Comparison of ENCODE assay signal across 8 cellular contexts in the genomic region with DNA sequence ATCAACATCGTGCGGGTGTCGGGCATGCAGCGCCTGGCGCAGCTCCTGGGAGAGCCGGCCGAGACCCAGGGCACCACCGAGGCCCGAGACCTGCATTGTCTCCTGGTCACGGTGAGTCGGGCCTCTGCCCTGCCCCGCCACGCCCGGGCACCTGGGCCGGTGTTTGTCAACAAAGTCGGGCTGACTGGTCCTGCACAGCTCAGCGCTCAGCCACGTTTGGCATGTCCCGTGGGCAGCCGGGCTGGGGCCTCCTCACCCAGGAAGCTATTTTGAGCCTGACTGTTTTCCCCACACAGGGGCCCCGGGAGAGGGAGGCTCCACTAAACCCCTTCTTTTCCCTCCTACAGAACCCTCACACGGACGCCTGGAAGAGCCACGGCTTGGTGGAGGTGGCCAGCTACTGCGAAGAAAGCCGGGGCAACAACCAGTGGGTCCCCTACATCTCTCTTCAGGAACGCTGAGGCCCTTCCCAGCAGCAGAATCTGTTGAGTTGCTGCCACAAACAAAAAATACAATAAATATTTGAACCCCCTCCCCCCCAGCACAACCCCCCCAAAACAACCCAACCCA. TPM values are rescaled to one million over a fixed set of nuclear protein-coding genes. Genes with fewer than 3 reads are reported as not detected.
DNase-seq lines count a peak whose midpoint lies in the region; ATAC-seq, FAIRE-seq and TF ChIP-seq lines count a peak whose summit lies in the region.

No MANE protein-coding gene starts in this region.

- TF ChIP-seq CTCF in foreskin keratinocyte (conservative IDR thresholded peaks at IDR 0.05): no peak
- TF ChIP-seq CTCF in osteocyte (IDR thresholded peaks at IDR 0.05): no peak

- peak overlapping the region; percentile 98 for H3K27ac Mint-ChIP-seq in activated T-cell treated with anti-CD3 and anti-CD28 coated beads, Interleukin-2, amount 50 U/mL, for 72 hours
- H3K27ac Mint-ChIP-seq in osteocyte (ENCODE audit: unreplicated experiment): peak overlapping the region; percentile 95

- no peaks in the 10 kb centered on the region for H3K27me3 Mint-ChIP-seq in activated T-cell treated with anti-CD3 and anti-CD28 coated beads, Interleukin-2, amount 50 U/mL, for 72 hours (ENCODE audit: low read depth)
- no peaks in the 10 kb centered on the region for H3K27me3 Mint-ChIP-seq in osteocyte (ENCODE audit: unreplicated experiment)

- H3K4me3 Mint-ChIP-seq in activated T-cell treated with anti-CD3 and anti-CD28 coated beads, Interleukin-2, amount 50 U/mL, for 72 hours: peak overlapping the region; percentile 97 to 99
- peak overlapping the region; percentile 99 for H3K4me3 Mint-ChIP-seq in osteocyte (ENCODE audit: unreplicated experiment)

- ATAC-seq in activated T-cell treated with anti-CD3 and anti-CD28 coated beads, Interleukin-2, amount 50 U/mL, for 72 hours (replicated peaks in 1 of 2): no peak
- ATAC-seq in foreskin keratinocyte (no peak), HG03378 (IDR thresholded peaks at IDR 0.05; ENCODE audit: unreplicated experiment) (no peak)

- peak; percentile 58 for DNase-seq in NK-92 treated with Interleukin-12 subunit alpha and Interleukin-12 subunit beta, amount 100 ng/mL, for 24 hours (lab: John Stamatoyannopoulos, UW)
- DNase-seq in NK-92 (lab: John Stamatoyannopoulos, UW; ENCODE audit: unreplicated experiment) (no peak), foreskin keratinocyte (peak in 1 of 2 donors; percentile 56), osteocyte (ENCODE audit: extremely low spot score, unreplicated experiment) (no peak), cerebellar cortex (ENCODE audit: low spot score) (no peak), GM12891 (ENCODE audit: insufficient read length, low spot score) (no peak)
- DNase-seq in activated T-cell treated with anti-CD3 and anti-CD28 coated beads, Interleukin-2, amount 50 U/mL, for 72 hours: peak; percentile 47 to 56

- H3K36me3 Mint-ChIP-seq in activated T-cell treated with anti-CD3 and anti-CD28 coated beads, Interleukin-2, amount 50 U/mL, for 72 hours (ENCODE audit: insufficient read depth in 2 of 2): peaks cover 20 to 22% of the 10 kb centered on the region in 2 donors
- H3K36me3 Mint-ChIP-seq in osteocyte (ENCODE audit: unreplicated experiment): peaks cover 20% of the 10 kb centered on the region

- no peaks in the 10 kb centered on the region for H3K27me3 ChIP-seq in foreskin keratinocyte

- no peak for TF ChIP-seq POLR2A in GM12891 (IDR thresholded peaks at IDR 0.05; ENCODE audit: low read depth, low read length)

- H3K9me3 Mint-ChIP-seq in activated T-cell treated with anti-CD3 and anti-CD28 coated beads, Interleukin-2, amount 50 U/mL, for 72 hours: no peaks in the 10 kb centered on the region
- no peaks in the 10 kb centered on the region for H3K9me3 Mint-ChIP-seq in osteocyte (ENCODE audit: unreplicated experiment)

- H3K4me1 Mint-ChIP-seq in activated T-cell treated with anti-CD3 and anti-CD28 coated beads, Interleukin-2, amount 50 U/mL, for 72 hours (ENCODE audit: low read depth): peaks cover 5% of the 10 kb centered on the region
- peaks cover 29% of the 10 kb centered on the region for H3K4me1 Mint-ChIP-seq in osteocyte (ENCODE audit: unreplicated experiment)

- H3K27ac ChIP-seq in foreskin keratinocyte: peak overlapping the region; percentile 38

- no peak for FAIRE-seq in GM12891 (lab: Jason Lieb, UNC)

- peaks cover 5% of the 10 kb centered on the region for H3K4me1 ChIP-seq in foreskin keratinocyte

TF ChIP-seq in GM12891, 5 proteins besides CTCF, POLR2A, EP300 and RAD21:
- TF ChIP-seq POU2F2 (IDR thresholded peaks at IDR 0.05; ENCODE audit: low read depth, low read length) (no peak), POLR2AphosphoS5 (IDR thresholded peaks at IDR 0.05; ENCODE audit: low read depth, low read length) (no peak), TAF1 (IDR thresholded peaks at IDR 0.05; ENCODE audit: low read depth, low read length) (no peak), PAX5 (IDR thresholded peaks at IDR 0.05; ENCODE audit: insufficient read depth, low read length, severe bottlenecking) (no peak), SPI1 (IDR thresholded peaks at IDR 0.05; ENCODE audit: low read depth, low read length) (no peak)

RNA-seq across cellular contexts. Expression of a gene that starts 1.3 kb away (rescaled TPM):
- 10 to 100 TPM; 84.4 to 84.5 TPM for total RNA-seq in activated T-cell treated with anti-CD3 and anti-CD28 coated beads, Interleukin-2, amount 50 U/mL, for 72 hours
- total RNA-seq in foreskin keratinocyte (39.5 and 40.9 TPM in 2 replicates), osteocyte (148 and 165 TPM in 2 replicates)
- polyA plus RNA-seq in foreskin keratinocyte: 49.8 and 51.1 TPM in 2 replicates
- 138 TPM for polyA plus RNA-seq in GM12891 (2012; ENCODE audit: low read depth, missing spikeins)

RNA-seq across cellular contexts. Expression of a gene that starts 20.5 kb away (rescaled TPM):
- 10 to 100 TPM; 72.2 to 76.8 TPM for total RNA-seq in activated T-cell treated with anti-CD3 and anti-CD28 coated beads, Interleukin-2, amount 50 U/mL, for 72 hours
- total RNA-seq in foreskin keratinocyte (134 and 170 TPM in 2 replicates), osteocyte (40.2 and 40.8 TPM in 2 replicates)
- polyA plus RNA-seq in foreskin keratinocyte: 74.5 and 96.6 TPM in 2 replicates
- polyA plus RNA-seq in GM12891 (2012; ENCODE audit: low read depth, missing spikeins): 43.5 TPM

RNA-seq across cellular contexts. Expression of a gene that starts 49.8 kb away (rescaled TPM):
- 10 to 100 TPM; 51.4 to 54.0 TPM for total RNA-seq in activated T-cell treated with anti-CD3 and anti-CD28 coated beads, Interleukin-2, amount 50 U/mL, for 72 hours
- total RNA-seq in foreskin keratinocyte (130 and 149 TPM in 2 replicates), osteocyte (108 and 109 TPM in 2 replicates)
- 280 and 281 TPM in 2 replicates for polyA plus RNA-seq in foreskin keratinocyte
- polyA plus RNA-seq in GM12891 (2012; ENCODE audit: low read depth, missing spikeins): 60.4 TPM

Comparison
In these comparisons a context has a peak if more than half of its experiments do, and no peak if none do; other contexts are left out.
1. DNase-seq: peak in NK-92 treated with Interleukin-12 subunit alpha and Interleukin-12 subunit beta, amount 100 ng/mL, for 24 hours (single experiment) and activated T-cell treated with anti-CD3 and anti-CD28 coated beads, Interleukin-2, amount 50 U/mL, for 72 hours (2 of 2); none in NK-92 (single experiment), osteocyte (single experiment), cerebellar cortex (single experiment) and GM12891 (single experiment).